Comparison of ENCODE assay signal across 1 cellular context in the genomic region with DNA sequence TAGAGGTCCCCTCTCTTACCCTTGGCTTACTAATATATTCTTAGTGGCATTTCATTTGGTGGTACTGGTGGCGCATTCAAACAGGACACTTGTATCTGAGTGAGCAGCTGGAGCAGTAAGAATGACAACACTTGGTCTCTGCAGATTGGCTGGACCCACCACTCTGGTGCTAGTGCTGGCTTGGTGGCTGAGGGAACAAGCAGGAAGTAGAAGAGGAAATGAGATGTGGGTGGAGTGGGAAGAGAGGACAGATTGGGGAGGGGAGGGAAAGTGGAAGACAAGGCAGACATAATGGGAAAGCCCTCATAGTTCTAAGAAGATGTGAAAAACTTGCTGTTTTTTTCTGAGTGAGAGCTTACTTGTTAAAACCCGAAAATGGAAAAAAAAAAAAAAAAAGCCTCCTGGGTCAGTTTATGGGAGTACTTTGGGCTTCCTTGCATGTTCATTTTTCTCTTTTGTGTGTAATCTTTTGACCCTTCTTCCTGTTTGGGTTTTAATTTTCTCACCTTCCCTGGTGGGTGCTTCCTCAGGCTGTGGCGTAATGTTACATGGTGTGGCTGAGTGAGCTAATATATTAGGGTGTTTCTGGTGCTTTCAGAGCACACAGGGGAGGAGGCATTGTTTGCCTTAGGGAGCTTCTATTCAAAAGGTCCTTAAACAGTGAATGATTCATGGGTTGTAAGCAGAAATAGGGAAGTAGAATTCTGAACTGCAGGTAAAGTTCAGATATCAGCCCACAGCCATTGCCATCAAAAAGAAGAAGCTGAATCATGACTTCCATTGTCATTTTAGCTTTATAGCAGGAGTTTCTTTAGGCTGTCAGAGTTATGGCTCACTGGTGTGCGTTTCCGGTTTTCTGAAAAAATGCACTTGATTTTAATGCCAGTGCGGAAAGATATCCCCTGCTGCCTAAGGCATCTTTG.
TF ChIP-seq lines count a peak whose summit lies in the region.

No MANE protein-coding gene starts in this region.

TF ChIP-seq in GM23338, 12 proteins besides CTCF, POLR2A, EP300 and RAD21 (continued from another document):
- TF ChIP-seq, protein P1, sequence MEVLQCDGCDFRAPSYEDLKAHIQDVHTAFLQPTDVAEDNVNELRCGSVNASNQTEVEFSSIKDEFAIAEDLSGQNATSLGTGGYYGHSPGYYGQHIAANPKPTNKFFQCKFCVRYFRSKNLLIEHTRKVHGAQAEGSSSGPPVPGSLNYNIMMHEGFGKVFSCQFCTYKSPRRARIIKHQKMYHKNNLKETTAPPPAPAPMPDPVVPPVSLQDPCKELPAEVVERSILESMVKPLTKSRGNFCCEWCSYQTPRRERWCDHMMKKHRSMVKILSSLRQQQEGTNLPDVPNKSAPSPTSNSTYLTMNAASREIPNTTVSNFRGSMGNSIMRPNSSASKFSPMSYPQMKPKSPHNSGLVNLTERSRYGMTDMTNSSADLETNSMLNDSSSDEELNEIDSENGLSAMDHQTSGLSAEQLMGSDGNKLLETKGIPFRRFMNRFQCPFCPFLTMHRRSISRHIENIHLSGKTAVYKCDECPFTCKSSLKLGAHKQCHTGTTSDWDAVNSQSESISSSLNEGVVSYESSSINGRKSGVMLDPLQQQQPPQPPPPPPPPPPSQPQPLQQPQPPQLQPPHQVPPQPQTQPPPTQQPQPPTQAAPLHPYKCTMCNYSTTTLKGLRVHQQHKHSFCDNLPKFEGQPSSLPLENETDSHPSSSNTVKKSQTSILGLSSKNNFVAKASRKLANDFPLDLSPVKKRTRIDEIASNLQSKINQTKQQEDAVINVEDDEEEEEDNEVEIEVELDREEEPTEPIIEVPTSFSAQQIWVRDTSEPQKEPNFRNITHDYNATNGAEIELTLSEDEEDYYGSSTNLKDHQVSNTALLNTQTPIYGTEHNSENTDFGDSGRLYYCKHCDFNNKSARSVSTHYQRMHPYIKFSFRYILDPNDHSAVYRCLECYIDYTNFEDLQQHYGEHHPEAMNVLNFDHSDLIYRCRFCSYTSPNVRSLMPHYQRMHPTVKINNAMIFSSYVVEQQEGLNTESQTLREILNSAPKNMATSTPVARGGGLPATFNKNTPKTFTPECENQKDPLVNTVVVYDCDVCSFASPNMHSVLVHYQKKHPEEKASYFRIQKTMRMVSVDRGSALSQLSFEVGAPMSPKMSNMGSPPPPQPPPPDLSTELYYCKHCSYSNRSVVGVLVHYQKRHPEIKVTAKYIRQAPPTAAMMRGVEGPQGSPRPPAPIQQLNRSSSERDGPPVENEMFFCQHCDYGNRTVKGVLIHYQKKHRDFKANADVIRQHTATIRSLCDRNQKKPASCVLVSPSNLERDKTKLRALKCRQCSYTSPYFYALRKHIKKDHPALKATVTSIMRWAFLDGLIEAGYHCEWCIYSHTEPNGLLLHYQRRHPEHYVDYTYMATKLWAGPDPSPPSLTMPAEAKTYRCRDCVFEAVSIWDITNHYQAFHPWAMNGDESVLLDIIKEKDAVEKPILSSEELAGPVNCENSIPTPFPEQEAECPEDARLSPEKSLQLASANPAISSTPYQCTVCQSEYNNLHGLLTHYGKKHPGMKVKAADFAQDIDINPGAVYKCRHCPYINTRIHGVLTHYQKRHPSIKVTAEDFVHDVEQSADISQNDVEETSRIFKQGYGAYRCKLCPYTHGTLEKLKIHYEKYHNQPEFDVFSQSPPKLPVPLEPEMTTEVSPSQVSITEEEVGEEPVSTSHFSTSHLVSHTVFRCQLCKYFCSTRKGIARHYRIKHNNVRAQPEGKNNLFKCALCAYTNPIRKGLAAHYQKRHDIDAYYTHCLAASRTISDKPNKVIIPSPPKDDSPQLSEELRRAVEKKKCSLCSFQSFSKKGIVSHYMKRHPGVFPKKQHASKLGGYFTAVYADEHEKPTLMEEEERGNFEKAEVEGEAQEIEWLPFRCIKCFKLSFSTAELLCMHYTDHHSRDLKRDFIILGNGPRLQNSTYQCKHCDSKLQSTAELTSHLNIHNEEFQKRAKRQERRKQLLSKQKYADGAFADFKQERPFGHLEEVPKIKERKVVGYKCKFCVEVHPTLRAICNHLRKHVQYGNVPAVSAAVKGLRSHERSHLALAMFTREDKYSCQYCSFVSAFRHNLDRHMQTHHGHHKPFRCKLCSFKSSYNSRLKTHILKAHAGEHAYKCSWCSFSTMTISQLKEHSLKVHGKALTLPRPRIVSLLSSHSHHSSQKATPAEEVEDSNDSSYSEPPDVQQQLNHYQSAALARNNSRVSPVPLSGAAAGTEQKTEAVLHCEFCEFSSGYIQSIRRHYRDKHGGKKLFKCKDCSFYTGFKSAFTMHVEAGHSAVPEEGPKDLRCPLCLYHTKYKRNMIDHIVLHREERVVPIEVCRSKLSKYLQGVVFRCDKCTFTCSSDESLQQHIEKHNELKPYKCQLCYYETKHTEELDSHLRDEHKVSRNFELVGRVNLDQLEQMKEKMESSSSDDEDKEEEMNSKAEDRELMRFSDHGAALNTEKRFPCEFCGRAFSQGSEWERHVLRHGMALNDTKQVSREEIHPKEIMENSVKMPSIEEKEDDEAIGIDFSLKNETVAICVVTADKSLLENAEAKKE (CRISPR knock-in tag; IDR thresholded peaks at IDR 0.05) = no peak
- no peak for TF ChIP-seq EZH2phosphoT487 (IDR thresholded peaks at IDR 0.05; ENCODE audit: unreplicated experiment)
- TF ChIP-seq POLR2AphosphoS5 (IDR thresholded peaks at IDR 0.05; ENCODE audit: low read depth) = no peak
- TF ChIP-seq ZNF114 (CRISPR knock-in tag; IDR thresholded peaks at IDR 0.05) = no peak
